In the genomic region with DNA sequence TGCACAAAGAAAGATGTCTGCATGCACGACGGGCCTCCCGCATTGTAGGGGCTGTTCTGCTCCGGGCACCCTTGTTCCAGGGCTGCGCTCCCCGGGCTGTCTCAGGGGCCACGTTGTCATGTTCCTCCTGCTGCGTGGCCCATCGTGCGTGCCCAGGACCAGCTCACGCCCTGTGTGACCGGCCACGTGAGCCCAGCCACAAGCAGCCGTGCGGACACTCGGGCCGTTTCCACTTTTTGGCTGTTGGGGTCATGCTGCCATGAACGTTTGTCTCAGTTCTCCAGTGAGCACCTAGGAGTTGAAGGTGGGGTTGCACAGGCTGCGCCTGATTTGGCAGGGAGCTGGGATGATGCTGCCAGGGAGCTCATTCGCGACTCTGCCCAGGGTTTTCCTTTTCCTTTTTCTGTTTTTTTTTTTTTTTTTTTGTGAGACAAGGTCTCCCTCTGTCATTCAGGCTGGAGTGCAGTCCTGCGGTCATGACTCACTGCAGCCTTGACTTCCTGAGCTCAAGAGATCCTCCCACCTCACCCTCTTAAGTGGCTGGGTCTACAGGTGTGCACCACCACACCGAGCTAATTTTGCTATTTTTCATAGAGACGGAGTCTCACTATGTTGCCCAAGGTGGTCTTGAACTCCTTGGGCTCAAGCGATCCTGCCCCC, we compare ENCODE assay signal across 16 cellular contexts. TPM values are rescaled to one million over a fixed set of nuclear protein-coding genes. Genes with fewer than 3 reads are reported as not detected.
DNase-seq lines count a peak whose midpoint lies in the region; ATAC-seq, FAIRE-seq and TF ChIP-seq lines count a peak whose summit lies in the region.
"Had no signal": no experiment of that assay in that cellular context is flagged by ENCODE, and none has a peak within 500 bp of the region (broad histone marks: within the 10 kb centered on the region; RNA-seq: fewer than 3 reads in every experiment).

No MANE protein-coding gene starts in this region.

- H3K23ac ChIP-seq in neuronal stem cell (ENCODE audit: low read depth, low read length, poor library complexity), result peak overlapping the region; percentile 34

- no peak overlapping the region for H2BK5ac ChIP-seq in neuronal stem cell (ENCODE audit: low read length)

- no peak overlapping the region for H3K4me3 ChIP-seq in K562
- no peak overlapping the region for H3K4me3 ChIP-seq in neuronal stem cell (ENCODE audit: low read length in 2 of 2)
- H3K4me3 ChIP-seq: skin epidermis had no signal

- FAIRE-seq in K562 (lab: Jason Lieb, UNC), result no peak
- FAIRE-seq: H1 had no signal

- no TSS peak for BruUV-seq in K562 (replicated peaks; lab: Mats Ljungman, UMichigan)

- CTCF ChIA-PET in K562 (lab: Yijun Ruan, JAX; ENCODE audit: low intra/inter-chr PET ratio), result no interaction called here

- no peak for TF ChIP-seq POLR2A in K562 (conservative IDR thresholded peaks at IDR 0.05)

- H4K8ac ChIP-seq in neuronal stem cell (ENCODE audit: low read depth, low read length), result no peak overlapping the region

- peaks cover 4% of the 10 kb centered on the region for H3K79me1 ChIP-seq in neuronal stem cell (ENCODE audit: low read depth, low read length)

- peak; percentile 56 for DNase-seq in M059J (ENCODE audit: low read depth)
- no peak for DNase-seq in K562 (ENCODE audit: extremely low read depth in 1 of 4, low spot score in 3 of 4)
- DNase-seq in neuronal stem cell (ENCODE audit: low spot score), result no peak
- no peak for DNase-seq in NCI-H2196 (lab: John Stamatoyannopoulos, UW; ENCODE audit: unreplicated experiment)
- DNase-seq in DMS 273 (lab: John Stamatoyannopoulos, UW; ENCODE audit: unreplicated experiment), result no peak
- DNase-seq in SW 1271 (lab: John Stamatoyannopoulos, UW), result no peak
- DNase-seq: activated CD4-positive, alpha-beta memory T cell treated with anti-CD3 and anti-CD28 coated beads, Interleukin-2, amount 10 ng/mL, durations not matched to agents 7 days and 5 days; cerebellar nuclear complex; DMS 273 treated with DMSO at 0.1 percent for 48 hours; foreskin fibroblast; NCI-H1105 treated with DMSO at 0.1 percent for 48 hours; NCI-H2171 treated with DMSO at 0.1 percent for 48 hours; stimulated activated CD4-positive, alpha-beta T cell treated with anti-CD3 and anti-CD28 coated beads, Interleukin-4, amount 100 ng/mL, for 24 hours had no signal

- H3K79me2 ChIP-seq in K562 (ENCODE audit: control insufficient read depth, insufficient read depth, low read length), result peaks cover 69% of the 10 kb centered on the region
- H3K79me2 ChIP-seq: parathyroid adenoma had no signal

- ATAC-seq in K562, result no peak

- intact Hi-C loops in K562 (cut with micrococcal nuclease), result no loop called here

- peaks cover 23% of the 10 kb centered on the region for H4K20me1 ChIP-seq in K562 (replicated peaks; ENCODE audit: control insufficient read depth, insufficient read depth, low read length)

- no peak overlapping the region for H3K18ac ChIP-seq in neuronal stem cell (ENCODE audit: low read length)

- H3K14ac ChIP-seq in neuronal stem cell (ENCODE audit: low read length), result no peak overlapping the region

- TF ChIP-seq CTCF in K562 (IDR thresholded peaks at IDR 0.05 in 2 of 3, conservative IDR thresholded peaks at IDR 0.05 in 1 of 3; ENCODE audit: insufficient read depth in 2 of 3, low read depth in 1 of 3, low read length in 3 of 3), result no peak

- TF ChIP-seq RAD21 in K562 (CRISPR knock-in tag; conservative IDR thresholded peaks at IDR 0.05 in 1 of 2, IDR thresholded peaks at IDR 0.05 in 1 of 2), result no peak

- H2AFZ ChIP-seq in K562 (ENCODE audit: low read depth, low read length) (no peak overlapping the region), neuronal stem cell (ENCODE audit: low read length) (no peak overlapping the region)
- H2AFZ ChIP-seq: parathyroid adenoma had no signal

- H2AK5ac ChIP-seq in neuronal stem cell (ENCODE audit: low read depth, low read length), result peak overlapping the region; percentile 78

- no peak overlapping the region for H4K91ac ChIP-seq in neuronal stem cell (ENCODE audit: low read depth, low read length, poor library complexity)

- H2BK15ac ChIP-seq in neuronal stem cell (ENCODE audit: low read length), result no peak overlapping the region

- H3K27ac ChIP-seq in K562 (ENCODE audit: extremely low read depth, low read depth, low read length), result no peak overlapping the region
- H3K27ac ChIP-seq in neuronal stem cell (replicated peaks; ENCODE audit: low read length), result no peak overlapping the region
- H3K27ac ChIP-seq: parathyroid adenoma, skin epidermis had no signal

- H3K27me3 ChIP-seq in K562 (ENCODE audit: control insufficient read depth in 2 of 2, insufficient read depth in 2 of 2, low read length in 2 of 2), result no peaks in the 10 kb centered on the region
- no peaks in the 10 kb centered on the region for H3K27me3 ChIP-seq in neuronal stem cell (ENCODE audit: control insufficient read depth in 3 of 3, insufficient read depth in 3 of 3, low read depth in 1 of 3, low read length in 3 of 3)

- H3K9ac ChIP-seq in K562 (ENCODE audit: insufficient read depth in 1 of 2, low read depth in 2 of 2, low read length in 2 of 2) (peak overlapping the region in 1 of 2 experiments; percentile 11; a peak in 1 of 4 replicates), neuronal stem cell (ENCODE audit: low read depth, low read length, poor library complexity) (no peak overlapping the region)
- H3K9ac ChIP-seq: parathyroid adenoma had no signal

- H2BK12ac ChIP-seq in neuronal stem cell (ENCODE audit: low read length), result no peak overlapping the region

- H3K9me3 ChIP-seq in K562 (replicated peaks; ENCODE audit: control insufficient read depth, insufficient read depth, low read depth, low read length) (no peaks in the 10 kb centered on the region), neuronal stem cell (replicated peaks in 1 of 2; ENCODE audit: control insufficient read depth in 2 of 2, insufficient read depth in 1 of 2, low read depth in 1 of 2, low read length in 2 of 2) (no peaks in the 10 kb centered on the region)

- H3K4me2 ChIP-seq in K562 (ENCODE audit: insufficient read depth, low read length) (no peak overlapping the region), neuronal stem cell (ENCODE audit: insufficient read depth, low read length, poor library complexity, severe bottlenecking) (no peak overlapping the region)

- H3K4me1 ChIP-seq in K562 (replicated peaks in 1 of 2; ENCODE audit: control insufficient read depth in 2 of 2, insufficient read depth in 2 of 2, low read length in 2 of 2) (peaks cover 19 to 72% of the 10 kb centered on the region in 2 experiments), neuronal stem cell (ENCODE audit: control insufficient read depth in 2 of 2, insufficient read depth in 1 of 2, low read depth in 1 of 2, low read length in 2 of 2) (peaks cover 2 to 4% of the 10 kb centered on the region in 2 donors)
- H3K4me1 ChIP-seq: parathyroid adenoma had no signal

- no peak overlapping the region for H2BK120ac ChIP-seq in neuronal stem cell (ENCODE audit: low read depth, low read length)

- WGBS in K562 (ENCODE audit: insufficient coverage, low coverage, missing lambda C conversion rate), result 87% methylated on average over 18 of the region's 25 CpGs
- WGBS in neuronal stem cell (ENCODE audit: extremely low coverage in 2 of 2, insufficient read length in 2 of 2, insufficient replicate concordance in 1 of 2), 2 donors, result no CpG with 5 or more reads among the region's 25 CpGs

- POLR2A ChIA-PET in K562 (lab: Yijun Ruan, JAX), result interaction anchor here (0.7 to 3.5 kb wide), 5 partner anchors 9 to 36 kb away, joined by 3 to 26 read pairs (median 4); no protein-coding TSS in a partner anchor

- no peak overlapping the region for H3K4ac ChIP-seq in neuronal stem cell (ENCODE audit: low read length)

- H3K9me1 ChIP-seq in K562 (ENCODE audit: control insufficient read depth, insufficient read depth, low read length), result peaks cover 11% of the 10 kb centered on the region

- in situ Hi-C loops in K562 (cut with MboI), result no loop called here

- H3K36me3 ChIP-seq in K562 (ENCODE audit: control insufficient read depth, insufficient read depth, low read length), result peaks cover 77% of the 10 kb centered on the region
- peaks cover 0 to 6% of the 10 kb centered on the region in 2 donors for H3K36me3 ChIP-seq in neuronal stem cell (replicated peaks in 1 of 2; ENCODE audit: control insufficient read depth in 2 of 2, insufficient read depth in 2 of 2, low read length in 2 of 2)

- no peak for TF ChIP-seq EP300 in K562 (IDR thresholded peaks at IDR 0.05; ENCODE audit: low read length)

RNA-seq across cellular contexts. Expression of gene PDXK, which starts 17.4 kb away (rescaled TPM):
- 138 and 149 TPM in 2 replicates for total RNA-seq in M059J (2014; rRNA removed; shearing (Covaris generic))
- total RNA-seq in K562 (2011; cell fraction: chromatin; rRNA removed; ENCODE audit: low replicate concordance), result 130 and 265 TPM in 2 replicates
- 121 and 125 TPM in 2 replicates for total RNA-seq in K562 (2011; cell fraction: nucleolus; rRNA removed)
- 113 and 116 TPM in 2 replicates for total RNA-seq in K562 (2011; cell fraction: nucleoplasm; rRNA removed)
- total RNA-seq in K562 (2014; rRNA removed), result 95.1 and 117 TPM in 2 replicates
- 57.2 and 71.2 TPM in 2 replicates for total RNA-seq in K562 (2014; rRNA removed; fragmentation: Illumina TruSeq; extraction: Trizol)
- total RNA-seq in K562 (2015; rRNA removed; fragmentation: Illumina TruSeq; extraction: Trizol), result 46.8 and 47.5 TPM in 2 replicates
- total RNA-seq in K562 (2021), result 162 TPM in 2 replicates
- polyA plus RNA-seq in K562 (2011; rRNA removed), result 135 and 158 TPM in 2 replicates
- 118 and 126 TPM in 2 replicates for polyA plus RNA-seq in K562 (2011; cell fraction: cytosol; rRNA removed)
- polyA plus RNA-seq in K562 (2011; cell fraction: nucleus; rRNA removed), result 116 TPM in 2 replicates
- polyA plus RNA-seq in K562 (2012), result 82.1 and 83.5 TPM in 2 replicates
- polyA plus RNA-seq in K562 (2014; fragmentation: Illumina TruSeq; extraction: Trizol), result 80.6 and 84.8 TPM in 2 replicates
- polyA plus RNA-seq in K562 (2014; fragmentation: Nextera tagmentation; extraction: Ambion mirVana), result 1 to 10 TPM; 5.6 to 8.9 TPM
- 76.5 and 103 TPM in 2 replicates for polyA plus RNA-seq in K562 (2014; rRNA removed)
- 203 and 232 TPM in 2 replicates for polyA minus RNA-seq in K562 (2011; rRNA and poly(A)+ RNA removed)
- 63.0 and 91.6 TPM in 2 replicates for polyA minus RNA-seq in K562 (2011; cell fraction: cytosol; rRNA and poly(A)+ RNA removed)
- polyA minus RNA-seq in K562 (2011; cell fraction: nucleus; rRNA and poly(A)+ RNA removed), result 27.7 and 39.5 TPM in 2 replicates
- 29.4 TPM for polyA plus RNA-seq in neuronal stem cell (2013, experiment 1 of 2)
- polyA plus RNA-seq in neuronal stem cell (2013, experiment 2 of 2), result 26.2 TPM

RNA-seq across cellular contexts. Expression of gene CSTB, which starts 39.8 kb away (rescaled TPM):
- 29.6 and 35.7 TPM in 2 replicates for total RNA-seq in M059J (2014; rRNA removed; shearing (Covaris generic))
- total RNA-seq in K562 (2011; cell fraction: chromatin; rRNA removed; ENCODE audit: low replicate concordance), result 10.6 and 21.9 TPM in 2 replicates
- total RNA-seq in K562 (2011; cell fraction: nucleolus; rRNA removed), result 19.5 and 22.0 TPM in 2 replicates
- total RNA-seq in K562 (2011; cell fraction: nucleoplasm; rRNA removed), result 18.3 and 24.3 TPM in 2 replicates
- total RNA-seq in K562 (2014; rRNA removed) (23.1 and 29.0 TPM in 2 replicates), K562 (2014; rRNA removed; fragmentation: Illumina TruSeq; extraction: Trizol) (20.8 and 21.1 TPM in 2 replicates), K562 (2015; rRNA removed; fragmentation: Illumina TruSeq; extraction: Trizol) (31.7 and 34.9 TPM in 2 replicates), K562 (2021) (43.5 and 48.1 TPM in 2 replicates)
- polyA plus RNA-seq in K562 (2011; rRNA removed) (46.6 and 58.0 TPM in 2 replicates), K562 (2014; fragmentation: Illumina TruSeq; extraction: Trizol) (64.2 and 79.8 TPM in 2 replicates), K562 (2014; fragmentation: Nextera tagmentation; extraction: Ambion mirVana) (10 to 100 TPM; 12.4 to 17.1 TPM), K562 (2014; rRNA removed) (65.0 and 67.8 TPM in 2 replicates)
- 74.4 and 80.8 TPM in 2 replicates for polyA plus RNA-seq in K562 (2011; cell fraction: cytosol; rRNA removed)
- polyA plus RNA-seq in K562 (2011; cell fraction: nucleus; rRNA removed), result 36.5 and 43.3 TPM in 2 replicates
- polyA plus RNA-seq in K562 (2012), result 76.9 and 118 TPM in 2 replicates
- 33.5 and 37.4 TPM in 2 replicates for polyA minus RNA-seq in K562 (2011; rRNA and poly(A)+ RNA removed)
- 14.2 and 21.7 TPM in 2 replicates for polyA minus RNA-seq in K562 (2011; cell fraction: cytosol; rRNA and poly(A)+ RNA removed)
- polyA minus RNA-seq in K562 (2011; cell fraction: nucleus; rRNA and poly(A)+ RNA removed), result 9.0 and 14.1 TPM in 2 replicates
- polyA plus RNA-seq in neuronal stem cell (2013, experiment 1 of 2), result 86.0 TPM
- polyA plus RNA-seq in neuronal stem cell (2013, experiment 2 of 2), result 88.8 TPM

RNA-seq across cellular contexts. Expression of gene RRP1, which starts 53.0 kb away (rescaled TPM):
- 29.8 and 34.6 TPM in 2 replicates for total RNA-seq in M059J (2014; rRNA removed; shearing (Covaris generic))
- 200 and 398 TPM in 2 replicates for total RNA-seq in K562 (2011; cell fraction: chromatin; rRNA removed; ENCODE audit: low replicate concordance)
- total RNA-seq in K562 (2011; cell fraction: nucleolus; rRNA removed), result 176 and 196 TPM in 2 replicates
- 186 and 220 TPM in 2 replicates for total RNA-seq in K562 (2011; cell fraction: nucleoplasm; rRNA removed)
- 68.6 and 84.3 TPM in 2 replicates for total RNA-seq in K562 (2014; rRNA removed)
- total RNA-seq in K562 (2014; rRNA removed; fragmentation: Illumina TruSeq; extraction: Trizol), result 40.5 and 48.5 TPM in 2 replicates
- total RNA-seq in K562 (2015; rRNA removed; fragmentation: Illumina TruSeq; extraction: Trizol), result 51.6 and 52.9 TPM in 2 replicates
- total RNA-seq in K562 (2021), result 89.1 and 105 TPM in 2 replicates
- polyA plus RNA-seq in K562 (2011; rRNA removed), result 38.0 and 47.3 TPM in 2 replicates
- polyA plus RNA-seq in K562 (2011; cell fraction: cytosol; rRNA removed), result 22.9 and 23.5 TPM in 2 replicates
- 233 and 286 TPM in 2 replicates for polyA plus RNA-seq in K562 (2011; cell fraction: nucleus; rRNA removed)
- polyA plus RNA-seq in K562 (2012), result 35.6 and 62.2 TPM in 2 replicates
- 79.7 and 97.5 TPM in 2 replicates for polyA plus RNA-seq in K562 (2014; fragmentation: Illumina TruSeq; extraction: Trizol)
- 1 to 10 TPM in 1 of 2 experiments, under 1 TPM in 1; 0.89 to 1.8 TPM for polyA plus RNA-seq in K562 (2014; fragmentation: Nextera tagmentation; extraction: Ambion mirVana)
- 60.2 and 64.7 TPM in 2 replicates for polyA plus RNA-seq in K562 (2014; rRNA removed)
- 23.9 and 28.6 TPM in 2 replicates for polyA minus RNA-seq in K562 (2011; rRNA and poly(A)+ RNA removed)
- polyA minus RNA-seq in K562 (2011; cell fraction: cytosol; rRNA and poly(A)+ RNA removed), result 20.8 and 22.0 TPM in 2 replicates
- polyA minus RNA-seq in K562 (2011; cell fraction: nucleus; rRNA and poly(A)+ RNA removed), result 66.5 and 104 TPM in 2 replicates
- 18.5 TPM for polyA plus RNA-seq in neuronal stem cell (2013, experiment 1 of 2)
- polyA plus RNA-seq in neuronal stem cell (2013, experiment 2 of 2), result 19.3 TPM
